In genomic region chr4:4260185-4260751, GRCh38 we compare ENCODE assay signal across 9 cellular contexts. TPM values are rescaled to one million over a fixed set of nuclear protein-coding genes. Genes with fewer than 3 reads are reported as not detected.
DNase-seq lines count a peak whose midpoint lies in the region; ATAC-seq and TF ChIP-seq lines count a peak whose summit lies in the region.
"Had no signal": no experiment of that assay in that cellular context is flagged by ENCODE, and none has a peak within 500 bp of the region (broad histone marks: within the 10 kb centered on the region; RNA-seq: fewer than 3 reads in every experiment).

No MANE protein-coding gene starts in this region.

- no peaks in the 10 kb centered on the region for H3K79me2 ChIP-seq in OCI-LY7 (ENCODE audit: insufficient read depth, low read depth, low read length)

- intact Hi-C loops in OCI-LY7 (cut with micrococcal nuclease; ENCODE audit: unreplicated experiment), result loop anchor here (1.0 kb wide), 2 partner anchors 75 to 170 kb away; no protein-coding TSS in a partner anchor

- no peak overlapping the region for H3K27ac Mint-ChIP-seq in endodermal cell
- H3K27ac Mint-ChIP-seq in T-helper 2 cell treated with Interferon-gamma antibody and Interleukin-4, amounts not matched to agents 5 μg/mL and 100 μg/mL, for 36 hours, result no peak overlapping the region
- H3K27ac Mint-ChIP-seq: activated naive CD8-positive, alpha-beta T cell had no signal

- H3K4me1 ChIP-seq in OCI-LY7 (ENCODE audit: insufficient read depth, low read length, poor library complexity, severe bottlenecking) (peaks cover 3% of the 10 kb centered on the region), endodermal cell (ENCODE audit: control insufficient read depth, insufficient read depth, low read length) (no peaks in the 10 kb centered on the region)

- no peaks in the 10 kb centered on the region for H3K36me3 ChIP-seq in OCI-LY7 (ENCODE audit: insufficient read depth, low read length)
- H3K36me3 ChIP-seq in endodermal cell (ENCODE audit: control insufficient read depth, insufficient read depth, low read length), result no peaks in the 10 kb centered on the region

- H4K20me1 ChIP-seq in OCI-LY7 (ENCODE audit: insufficient read depth, low read length), result no peaks in the 10 kb centered on the region

- POLR2A ChIA-PET in OCI-LY7 (lab: Charles Lee), result interaction anchor here (0.8 to 1.1 kb wide), 6 partner anchors 8 to 282 kb away, joined by 3 to 5 read pairs (median 3); no protein-coding TSS in a partner anchor

- H3K4me1 Mint-ChIP-seq in endodermal cell, result no peaks in the 10 kb centered on the region
- no peaks in the 10 kb centered on the region for H3K4me1 Mint-ChIP-seq in T-helper 2 cell treated with Interferon-gamma antibody and Interleukin-4, amounts not matched to agents 5 μg/mL and 100 μg/mL, for 36 hours (ENCODE audit: low read depth)

- WGBS in endodermal cell (ENCODE audit: insufficient coverage in 1 of 2, insufficient read length in 1 of 2), 2 experiments, result 58 to 83% methylated on average over 2 to 3 of the region's 6 CpGs

- H3K4me3 ChIP-seq in OCI-LY7 (ENCODE audit: low read depth, low read length, poor library complexity, severe bottlenecking) (no peak overlapping the region), endodermal cell (ENCODE audit: low read length) (no peak overlapping the region)

- no peaks in the 10 kb centered on the region for H3K9me3 Mint-ChIP-seq in endodermal cell
- H3K9me3 Mint-ChIP-seq in T-helper 2 cell treated with Interferon-gamma antibody and Interleukin-4, amounts not matched to agents 5 μg/mL and 100 μg/mL, for 36 hours, result no peaks in the 10 kb centered on the region

- H3K9me3 ChIP-seq in OCI-LY7 (ENCODE audit: low read length) (peaks cover 8% of the 10 kb centered on the region; the same call in 1 of the 2 replicates), endodermal cell (ENCODE audit: control insufficient read depth, low read length) (no peaks in the 10 kb centered on the region)

- TF ChIP-seq CTCF in OCI-LY7 (conservative IDR thresholded peaks at IDR 0.05; ENCODE audit: low read length), result peak; percentile 97
- TF ChIP-seq CTCF in endodermal cell (conservative IDR thresholded peaks at IDR 0.05), result peak; percentile 58

- no peak overlapping the region for H3K4me3 Mint-ChIP-seq in endodermal cell
- no peak overlapping the region for H3K4me3 Mint-ChIP-seq in T-helper 2 cell treated with Interferon-gamma antibody and Interleukin-4, amounts not matched to agents 5 μg/mL and 100 μg/mL, for 36 hours
- H3K4me3 Mint-ChIP-seq: activated naive CD8-positive, alpha-beta T cell had no signal

- peak overlapping the region; percentile 24; the same call in 1 of the 2 replicates for H2AFZ ChIP-seq in OCI-LY7 (ENCODE audit: low read length)

- peak overlapping the region; percentile 16 for H3K4me2 ChIP-seq in OCI-LY7 (ENCODE audit: low read length)

- peak; percentile 81 for ATAC-seq in HG02938 (IDR thresholded peaks at IDR 0.05; ENCODE audit: unreplicated experiment)

- H3K27ac ChIP-seq in OCI-LY7 (ENCODE audit: low read depth, low read length, poor library complexity, severe bottlenecking) (no peak overlapping the region), endodermal cell (ENCODE audit: low read depth, low read length) (no peak overlapping the region)

- no peaks in the 10 kb centered on the region for H3K36me3 Mint-ChIP-seq in endodermal cell (ENCODE audit: low read depth)
- no peaks in the 10 kb centered on the region for H3K36me3 Mint-ChIP-seq in T-helper 2 cell treated with Interferon-gamma antibody and Interleukin-4, amounts not matched to agents 5 μg/mL and 100 μg/mL, for 36 hours (ENCODE audit: low read depth)
- H3K36me3 Mint-ChIP-seq: activated naive CD8-positive, alpha-beta T cell had no signal

- DNase-seq in NCI-H82 (lab: John Stamatoyannopoulos, UW) (peak; percentile 7), NCI-H82 treated with DMSO at 0.1 percent for 48 hours (lab: John Stamatoyannopoulos, UW; ENCODE audit: unreplicated experiment) (no peak), OCI-LY7 (ENCODE audit: low spot score) (peak; percentile 87), endodermal cell (no peak), pons (ENCODE audit: low spot score) (peak; percentile 24)
- no peak for DNase-seq in effector CD8-positive, alpha-beta T cell (lab: John Stamatoyannopoulos, UW)
- no peak for DNase-seq in T-helper 2 cell treated with Interferon-gamma antibody and Interleukin-4, amounts not matched to agents 5 μg/mL and 100 μg/mL, for 36 hours (ENCODE audit: low spot score)

- no TSS peak for BruUV-seq in OCI-LY7 (replicated peaks; lab: Mats Ljungman, UMichigan)

- no peaks in the 10 kb centered on the region for H3K9me2 ChIP-seq in OCI-LY7 (ENCODE audit: insufficient read depth, low read length)

- CTCF ChIA-PET in OCI-LY7 (lab: Charles Lee; ENCODE audit: unreplicated experiment), result interaction anchor here (0.8 to 1.4 kb wide), 4 partner anchors 72 to 172 kb away, joined by 3 to 4 read pairs (median 3); no protein-coding TSS in a partner anchor

- H3K27me3 Mint-ChIP-seq in endodermal cell (ENCODE audit: insufficient read depth), result peaks cover 7% of the 10 kb centered on the region
- peaks cover 2% of the 10 kb centered on the region for H3K27me3 Mint-ChIP-seq in T-helper 2 cell treated with Interferon-gamma antibody and Interleukin-4, amounts not matched to agents 5 μg/mL and 100 μg/mL, for 36 hours (ENCODE audit: low read depth)
- H3K27me3 Mint-ChIP-seq: activated naive CD8-positive, alpha-beta T cell had no signal

- no peaks in the 10 kb centered on the region for H3K27me3 ChIP-seq in endodermal cell (ENCODE audit: control insufficient read depth, insufficient read depth, low read length, poor library complexity, severe bottlenecking)

- no peak overlapping the region for H3K9ac ChIP-seq in endodermal cell (ENCODE audit: extremely low read depth, low read length, poor library complexity, severe bottlenecking)

RNA-seq across cellular contexts. Expression of gene TMEM128, which starts 12.2 kb away (rescaled TPM):
- 11.2 and 13.9 TPM in 2 replicates for total RNA-seq in OCI-LY7 (2014; rRNA removed; shearing (Covaris generic))
- total RNA-seq in OCI-LY7 (2022), result 17.8 and 20.6 TPM in 2 replicates
- 10 to 100 TPM; 26.0 to 31.3 TPM for total RNA-seq in endodermal cell
- 47.8 TPM for polyA plus RNA-seq in endodermal cell (2013, experiment 1 of 2)
- 43.6 TPM for polyA plus RNA-seq in endodermal cell (2013, experiment 2 of 2)

RNA-seq across cellular contexts. Expression of gene LYAR, which starts 29.7 kb away (rescaled TPM):
- total RNA-seq in OCI-LY7 (2014; rRNA removed; shearing (Covaris generic)), result 58.8 and 86.8 TPM in 2 replicates
- total RNA-seq in OCI-LY7 (2022), result 55.0 and 58.5 TPM in 2 replicates
- 10 to 100 TPM; 23.7 to 26.3 TPM for total RNA-seq in endodermal cell
- 25.1 TPM for polyA plus RNA-seq in endodermal cell (2013, experiment 1 of 2)
- polyA plus RNA-seq in endodermal cell (2013, experiment 2 of 2), result 24.6 TPM

RNA-seq across cellular contexts. Expression of gene ZBTB49, which starts 29.8 kb away (rescaled TPM):
- 6.5 and 9.9 TPM in 2 replicates for total RNA-seq in OCI-LY7 (2014; rRNA removed; shearing (Covaris generic))
- total RNA-seq in OCI-LY7 (2022) (8.7 and 12.8 TPM in 2 replicates), endodermal cell (1 to 10 TPM; 5.9 to 8.0 TPM)
- 5.9 TPM for polyA plus RNA-seq in endodermal cell (2013, experiment 1 of 2)
- 6.0 TPM for polyA plus RNA-seq in endodermal cell (2013, experiment 2 of 2)

RNA-seq across cellular contexts. Expression of gene OTOP1, which starts 33.5 kb away (rescaled TPM):
- total RNA-seq in OCI-LY7 (2014; rRNA removed; shearing (Covaris generic)), result not detected in 2 replicates
- total RNA-seq in OCI-LY7 (2022) (not detected in 2 replicates), endodermal cell (not detected)
- polyA plus RNA-seq in endodermal cell (2013, experiment 1 of 2), result 0.25 TPM
- polyA plus RNA-seq in endodermal cell (2013, experiment 2 of 2), result 0.29 TPM

Comparison
In these comparisons a context has a peak if more than half of its experiments do, and no peak if none do; other contexts are left out.
1. DNase-seq: peak in NCI-H82 (single experiment), OCI-LY7 (single experiment) and pons (single experiment); none in NCI-H82 treated with DMSO at 0.1 percent for 48 hours (single experiment), endodermal cell (single experiment), effector CD8-positive, alpha-beta T cell (single experiment) and T-helper 2 cell treated with Interferon-gamma antibody and Interleukin-4, amounts not matched to agents 5 μg/mL and 100 μg/mL, for 36 hours (single experiment).